ENCODE assay signal across 8 cellular contexts in genomic region chr3:50316657-50317242, GRCh38. TPM values are rescaled to one million over a fixed set of nuclear protein-coding genes. Genes with fewer than 3 reads are reported as not detected.
DNase-seq lines count a peak whose midpoint lies in the region; ATAC-seq and TF ChIP-seq lines count a peak whose summit lies in the region.

No MANE protein-coding gene starts in this region.

- H3K9me3 Mint-ChIP-seq in activated B cell treated with CpG ODN at 0.5 μM for 24 hours: no peaks in the 10 kb centered on the region

- no peak overlapping the region for H3K4me3 ChIP-seq in coronary artery

- peaks cover 3% of the 10 kb centered on the region for H3K36me3 Mint-ChIP-seq in activated B cell treated with CpG ODN at 0.5 μM for 24 hours (ENCODE audit: low read depth)

- H3K4me3 Mint-ChIP-seq in activated B cell treated with CpG ODN at 0.5 μM for 24 hours: peak overlapping the region; percentile 58

- no peak for TF ChIP-seq CTCF in activated B cell treated with CpG ODN at 0.5 μM for 24 hours (IDR thresholded peaks at IDR 0.05)
- no peak for TF ChIP-seq CTCF in coronary artery (IDR thresholded peaks at IDR 0.05)

- H3K27me3 Mint-ChIP-seq in activated B cell treated with CpG ODN at 0.5 μM for 24 hours: no peaks in the 10 kb centered on the region

- CTCF ChIA-PET in activated B cell treated with CpG ODN at 0.5 μM for 24 hours (lab: Charles Lee): no interaction called here

- peaks cover 36% of the 10 kb centered on the region for H3K4me1 Mint-ChIP-seq in activated B cell treated with CpG ODN at 0.5 μM for 24 hours

- H3K27ac ChIP-seq in coronary artery: peak overlapping the region in 1 of 2 donors; percentile 53

- peak overlapping the region; percentile 85 for H3K27ac Mint-ChIP-seq in activated B cell treated with CpG ODN at 0.5 μM for 24 hours

- POLR2A ChIA-PET in activated B cell treated with CpG ODN at 0.5 μM for 24 hours (lab: Charles Lee): interaction anchor here (0.6 to 1.3 kb wide), 4 partner anchors 17 to 72 kb away, joined by 3 to 4 read pairs (median 4); partner anchors contain the start of genes CYB561D2, HYAL3, NAA80 and NPRL2

- peak; percentile 35 for ATAC-seq in activated B cell treated with CpG ODN at 0.5 μM for 24 hours (ENCODE audit: low read depth)
- no peak for ATAC-seq in HG03565 (IDR thresholded peaks at IDR 0.05; ENCODE audit: unreplicated experiment)
- no peak for ATAC-seq in HG03108 (IDR thresholded peaks at IDR 0.05; ENCODE audit: unreplicated experiment)

- intact Hi-C loops in activated B cell treated with CpG ODN at 0.5 μM for 24 hours (cut with micrococcal nuclease): no loop called here

- peak; percentile 91 for DNase-seq in HT-29 (ENCODE audit: low spot score)
- no peak for DNase-seq in activated B cell treated with CpG ODN at 0.5 μM for 24 hours
- peak; percentile 14 for DNase-seq in effector CD8-positive, alpha-beta T cell (lab: John Stamatoyannopoulos, UW)
- peak; percentile 51 for DNase-seq in retina
- DNase-seq in OCI-M1 (lab: John Stamatoyannopoulos, UW): no peak
- no peak for DNase-seq in coronary artery (ENCODE audit: low spot score)

RNA-seq across cellular contexts. Expression of gene HYAL2, which starts 5.8 kb away (rescaled TPM):
- total RNA-seq in HT-29 (2014; rRNA removed; shearing (Covaris generic)): 81.4 and 82.6 TPM in 2 replicates
- total RNA-seq in activated B cell treated with CpG ODN at 0.5 μM for 24 hours: 4.2 and 4.4 TPM in 2 replicates

RNA-seq across cellular contexts. Expression of gene TUSC2, which starts 11.3 kb away (rescaled TPM):
- total RNA-seq in HT-29 (2014; rRNA removed; shearing (Covaris generic)): 66.8 and 69.2 TPM in 2 replicates
- total RNA-seq in activated B cell treated with CpG ODN at 0.5 μM for 24 hours: 32.2 and 33.4 TPM in 2 replicates

RNA-seq across cellular contexts. Expression of gene HYAL1, which starts 13.4 kb away (rescaled TPM):
- total RNA-seq in HT-29 (2014; rRNA removed; shearing (Covaris generic)): 1.4 and 1.6 TPM in 2 replicates
- 0.47 and 0.73 TPM in 2 replicates for total RNA-seq in activated B cell treated with CpG ODN at 0.5 μM for 24 hours

RNA-seq across cellular contexts. Expression of gene HYAL3, which starts 17.5 kb away (rescaled TPM):
- total RNA-seq in HT-29 (2014; rRNA removed; shearing (Covaris generic)): 8.3 and 12.7 TPM in 2 replicates
- total RNA-seq in activated B cell treated with CpG ODN at 0.5 μM for 24 hours: 2.0 and 2.5 TPM in 2 replicates

RNA-seq across cellular contexts. Expression of gene NAA80, which starts 17.5 kb away (rescaled TPM):
- total RNA-seq in HT-29 (2014; rRNA removed; shearing (Covaris generic)): 14.2 and 15.3 TPM in 2 replicates
- total RNA-seq in activated B cell treated with CpG ODN at 0.5 μM for 24 hours: 23.9 and 24.8 TPM in 2 replicates

Comparison
In these comparisons a context has a peak if more than half of its experiments do, and no peak if none do; other contexts are left out.
1. DNase-seq: peak in HT-29 (single experiment), effector CD8-positive, alpha-beta T cell (single experiment) and retina (single experiment); none in activated B cell treated with CpG ODN at 0.5 μM for 24 hours (single experiment), OCI-M1 (single experiment) and coronary artery (single experiment).
2. RNA of gene HYAL2, which starts 5.8 kb away (total RNA-seq): 81.4 to 82.6 TPM in HT-29; 4.2 to 4.4 TPM in activated B cell treated with CpG ODN at 0.5 μM for 24 hours; every median in the first group is over 10 times any median in the second.